16 cellular contexts compared by ENCODE assay signal in the genomic region with DNA sequence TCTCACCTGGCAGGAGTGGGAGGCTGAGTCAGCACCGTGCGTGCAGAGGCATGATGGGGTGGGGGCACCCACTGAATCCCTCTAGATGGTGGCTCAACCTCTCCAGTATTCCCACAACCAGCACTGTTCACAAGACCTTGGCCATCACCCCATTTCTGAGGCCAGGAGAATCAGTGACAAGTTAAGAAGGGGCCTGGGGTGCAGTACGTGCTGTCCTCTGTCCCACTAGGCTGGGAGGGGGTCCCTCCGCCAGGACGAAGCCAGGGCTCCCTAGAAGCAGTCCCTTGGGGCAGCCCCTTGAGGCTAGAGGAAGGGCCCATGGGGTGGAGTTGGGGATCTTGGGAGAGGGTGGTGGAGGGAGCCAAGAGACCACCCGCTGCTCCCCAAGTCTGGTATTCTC. TPM values are rescaled to one million over a fixed set of nuclear protein-coding genes. Genes with fewer than 3 reads are reported as not detected.
"Had no signal": no experiment of that assay in that cellular context is flagged by ENCODE, and none has a peak within 500 bp of the region (broad histone marks: within the 10 kb centered on the region; RNA-seq: fewer than 3 reads in every experiment).

No MANE protein-coding gene starts in this region.

- H3K4me1 Mint-ChIP-seq: central memory CD8-positive, alpha-beta T cell; immature natural killer cell; memory B cell; stimulated activated memory B cell treated with anti-CD40 and anti-IgM and Interleukin-4, amounts not matched to agents 10 μg/mL and 1 μg/mL and 100 μg/mL, for 72 hours had no signal

- H3K36me3 Mint-ChIP-seq: immature natural killer cell; memory B cell; stimulated activated memory B cell treated with anti-CD40 and anti-IgM and Interleukin-4, amounts not matched to agents 10 μg/mL and 1 μg/mL and 100 μg/mL, for 72 hours had no signal

- DNase-seq: activated CD4-positive, alpha-beta T cell treated with anti-CD3 and anti-CD28 coated beads, Interleukin-2, amount 50 U/mL, for 48 hours; immature natural killer cell; retina; transverse colon had no signal

- H3K4me2 ChIP-seq: smooth muscle cell had no signal

- H3K27ac Mint-ChIP-seq: activated naive CD4-positive, alpha-beta T cell treated with anti-CD3 and anti-CD28 coated beads for 36 hours; activated T-helper 1 cell treated with anti-CD3 and anti-CD28 coated beads, Interleukin-12 subunit alpha, Interleukin-12 subunit beta, Interleukin-2, Interleukin-4 antibody, amounts not matched to agents 30 ng/mL and 10 ng/mL and 1 ng/mL, durations not matched to agents 14 hours and 24 hours and 36 hours; dendritic cell treated with granulocyte-macrophage colony-stimulating factor and Interleukin-4, amounts not matched to agents 40 ng/mL and 50 ng/mL, for 4 days; immature natural killer cell; memory B cell; stimulated activated memory B cell treated with anti-CD40 and anti-IgM and Interleukin-4, amounts not matched to agents 10 μg/mL and 1 μg/mL and 100 μg/mL, for 72 hours had no signal

- H3K4me3 ChIP-seq: pancreas, smooth muscle cell, transverse colon had no signal

- H3K9me3 Mint-ChIP-seq: activated naive CD4-positive, alpha-beta T cell treated with anti-CD3 and anti-CD28 coated beads for 36 hours; activated T-helper 1 cell treated with anti-CD3 and anti-CD28 coated beads, Interleukin-12 subunit alpha, Interleukin-12 subunit beta, Interleukin-2, Interleukin-4 antibody, amounts not matched to agents 30 ng/mL and 10 ng/mL and 1 ng/mL, durations not matched to agents 14 hours and 24 hours and 36 hours; central memory CD8-positive, alpha-beta T cell; dendritic cell treated with granulocyte-macrophage colony-stimulating factor and Interleukin-4, amounts not matched to agents 40 ng/mL and 50 ng/mL, for 4 days; memory B cell; stimulated activated memory B cell treated with anti-CD40 and anti-IgM and Interleukin-4, amounts not matched to agents 10 μg/mL and 1 μg/mL and 100 μg/mL, for 72 hours had no signal

- ATAC-seq: activated CD4-positive, CD25-positive, alpha-beta regulatory T cell treated with anti-CD3 and anti-CD28 coated beads, Interleukin-2, amount 50 U/mL, for 24 hours; left colon; pancreas; stimulated activated memory B cell treated with anti-CD40 and anti-IgM and Interleukin-4, amounts not matched to agents 10 μg/mL and 1 μg/mL and 100 μg/mL, for 72 hours had no signal

- H3K9me3 ChIP-seq: pancreas, transverse colon had no signal

- H3K4me3 Mint-ChIP-seq: activated naive CD4-positive, alpha-beta T cell treated with anti-CD3 and anti-CD28 coated beads for 36 hours; activated T-helper 1 cell treated with anti-CD3 and anti-CD28 coated beads, Interleukin-12 subunit alpha, Interleukin-12 subunit beta, Interleukin-2, Interleukin-4 antibody, amounts not matched to agents 30 ng/mL and 10 ng/mL and 1 ng/mL, durations not matched to agents 14 hours and 24 hours and 36 hours; central memory CD8-positive, alpha-beta T cell; dendritic cell treated with granulocyte-macrophage colony-stimulating factor and Interleukin-4, amounts not matched to agents 40 ng/mL and 50 ng/mL, for 4 days; immature natural killer cell; memory B cell; stimulated activated memory B cell treated with anti-CD40 and anti-IgM and Interleukin-4, amounts not matched to agents 10 μg/mL and 1 μg/mL and 100 μg/mL, for 72 hours had no signal

- H3K27ac ChIP-seq: pancreas, transverse colon had no signal

- H3K36me3 ChIP-seq: pancreas, transverse colon had no signal

- H3K4me1 ChIP-seq: pancreas, transverse colon had no signal

- H3K27me3 ChIP-seq: pancreas, transverse colon had no signal

RNA-seq across cellular contexts. Expression of gene MYL3, which starts 4.8 kb away (rescaled TPM):
- total RNA-seq: activated naive CD4-positive, alpha-beta T cell treated with anti-CD3 and anti-CD28 coated beads for 36 hours; activated T-helper 1 cell treated with anti-CD3 and anti-CD28 coated beads, Interleukin-12 subunit alpha, Interleukin-12 subunit beta, Interleukin-2, Interleukin-4 antibody, amounts not matched to agents 30 ng/mL and 10 ng/mL and 1 ng/mL, durations not matched to agents 14 hours and 24 hours and 36 hours; T-helper 2 cell treated with Interferon-gamma antibody and Interleukin-4, amounts not matched to agents 100 ng/mL and 5 ng/mL, for 36 hours had no signal
- polyA plus RNA-seq: immature natural killer cell had no signal

RNA-seq across cellular contexts. Expression of gene PTH1R, which starts 19.1 kb away (rescaled TPM):
- total RNA-seq: activated naive CD4-positive, alpha-beta T cell treated with anti-CD3 and anti-CD28 coated beads for 36 hours; activated T-helper 1 cell treated with anti-CD3 and anti-CD28 coated beads, Interleukin-12 subunit alpha, Interleukin-12 subunit beta, Interleukin-2, Interleukin-4 antibody, amounts not matched to agents 30 ng/mL and 10 ng/mL and 1 ng/mL, durations not matched to agents 14 hours and 24 hours and 36 hours; T-helper 2 cell treated with Interferon-gamma antibody and Interleukin-4, amounts not matched to agents 100 ng/mL and 5 ng/mL, for 36 hours had no signal
- polyA plus RNA-seq: immature natural killer cell, neural cell had no signal
